8 cellular contexts compared by ENCODE assay signal in the genomic region with DNA sequence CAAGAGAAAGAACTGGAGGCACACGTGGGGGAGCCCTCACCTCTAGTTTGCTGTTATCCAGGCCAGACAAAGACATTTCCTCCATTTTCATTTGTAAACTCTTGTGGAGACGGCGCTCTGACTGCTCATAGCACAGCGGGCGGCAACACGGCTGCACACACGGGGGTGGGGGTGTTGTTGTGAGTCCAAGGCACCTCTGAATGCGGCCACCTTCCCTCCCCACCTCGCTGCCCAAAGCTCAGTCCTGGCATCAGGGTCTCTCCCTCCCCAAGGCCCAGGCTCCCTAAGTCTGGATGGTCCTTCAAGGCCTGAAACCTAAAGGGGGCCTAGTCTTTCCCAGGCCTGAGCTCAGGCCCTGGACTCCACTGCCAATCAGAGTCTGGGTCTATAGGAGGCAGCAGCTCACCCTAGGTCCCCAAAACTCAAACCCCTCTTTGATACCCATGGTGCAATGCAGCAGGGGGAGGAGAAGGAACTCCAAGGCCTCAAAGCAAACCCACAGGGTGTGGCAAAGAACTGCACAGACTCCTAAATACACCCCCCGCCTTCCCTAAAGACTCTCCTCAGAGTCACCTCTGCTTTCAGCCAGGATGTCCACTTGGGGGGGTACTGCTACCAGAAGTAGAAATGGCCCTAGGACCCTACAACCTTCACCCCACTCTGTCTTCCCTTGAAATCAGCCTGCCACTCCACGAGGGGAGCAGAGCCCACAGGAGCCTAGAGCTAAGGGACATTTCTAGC. TPM values are rescaled to one million over a fixed set of nuclear protein-coding genes. Genes with fewer than 3 reads are reported as not detected.
DNase-seq lines count a peak whose midpoint lies in the region; ATAC-seq and TF ChIP-seq lines count a peak whose summit lies in the region.

No MANE protein-coding gene starts in this region.

- CTCF ChIA-PET in mammary epithelial cell (lab: Charles Lee; ENCODE audit: low non-redundant PET) = no interaction called here

- peak overlapping the region; percentile 76 for H2AFZ ChIP-seq in mammary epithelial cell (ENCODE audit: low read depth, low read length)

- TF ChIP-seq CTCF in mammary epithelial cell (conservative IDR thresholded peaks at IDR 0.05 in 1 of 2, IDR thresholded peaks at IDR 0.05 in 1 of 2; ENCODE audit: extremely low read depth in 1 of 2, insufficient read depth in 1 of 2, low read depth in 1 of 2, low read length in 2 of 2) (peak in 1 of 2 donors; percentile 39), right lobe of liver (IDR thresholded peaks at IDR 0.05) (no peak), thoracic aorta (IDR thresholded peaks at IDR 0.05) (no peak)

- H3K4me1 ChIP-seq in SJCRH30 (0 out of 2 replicates have a peak, but pooled peaks cover 3% of the 10 kb centered on the region), mammary epithelial cell (ENCODE audit: insufficient read depth, low read length) (peaks cover 26% of the 10 kb centered on the region), right lobe of liver (peaks cover 0 to 3% (median 0%) of the 10 kb centered on the region in 4 donors), thoracic aorta (ENCODE audit: control insufficient read depth in 1 of 2, low read depth in 2 of 2) (peaks cover 12 to 29% of the 10 kb centered on the region in 2 donors)

- BruUV-seq in mammary epithelial cell (replicated peaks; lab: Mats Ljungman, UMichigan) = no TSS peak

- in situ Hi-C loops in GM18951 (cut with MboI; ENCODE audit: low sequenced_read_pairs, unreplicated experiment) (no loop called here), mammary epithelial cell (cut with MboI; ENCODE audit: low sequenced_read_pairs in 2 of 2) (loop anchor here in 1 of 2 donors (25.0 kb wide), 1 partner anchor 111 kb away; no protein-coding TSS in a partner anchor)

- WGBS in mammary epithelial cell (ENCODE audit: low coverage, missing lambda C conversion rate) = 52% methylated on average over 10 of the region's 11 CpGs
- 26% methylated on average over 3 of the region's 11 CpGs for WGBS in right lobe of liver (ENCODE audit: insufficient coverage, low coverage, low lambda C conversion rate, missing lambda C conversion rate)

- H3K27me3 ChIP-seq in SJCRH30 (no peaks in the 10 kb centered on the region), mammary epithelial cell (ENCODE audit: insufficient read depth, low read length) (no peaks in the 10 kb centered on the region), right lobe of liver (no peaks in the 10 kb centered on the region), thoracic aorta (replicated peaks; ENCODE audit: insufficient read depth) (no peaks in the 10 kb centered on the region)

- peak overlapping the region; percentile 72 for H3K4me2 ChIP-seq in mammary epithelial cell (ENCODE audit: insufficient read depth, low read depth, low read length)

- ATAC-seq in right lobe of liver (no peak), thoracic aorta (ENCODE audit: insufficient number of reproducible peaks, low FRiP score, low read depth) (no peak), GM18502 (IDR thresholded peaks at IDR 0.05; ENCODE audit: poor library complexity, unreplicated experiment) (no peak), GM18907 (IDR thresholded peaks at IDR 0.05; ENCODE audit: unreplicated experiment) (no peak)

- peak overlapping the region; percentile 67 for H3K27ac ChIP-seq in SJCRH30
- peak overlapping the region; percentile 80 for H3K27ac ChIP-seq in mammary epithelial cell (ENCODE audit: insufficient read depth, low read depth, low read length)
- H3K27ac ChIP-seq in right lobe of liver = peak overlapping the region; percentile 90 to 96 (median 92)
- peak overlapping the region; percentile 93 to 95 for H3K27ac ChIP-seq in thoracic aorta

- peak overlapping the region; percentile 71 for H3K9ac ChIP-seq in mammary epithelial cell (ENCODE audit: insufficient read depth, low read length)

- H3K79me2 ChIP-seq in mammary epithelial cell (ENCODE audit: insufficient read depth, low read length) = peaks cover 50% of the 10 kb centered on the region

- dilution Hi-C loops in mammary epithelial cell (cut with HindIII; ENCODE audit: low sequenced_read_pairs) = no loop called here

- TF ChIP-seq POLR2A in GM18951 (IDR thresholded peaks at IDR 0.05; ENCODE audit: extremely low read depth, insufficient read depth, insufficient read length) (peak; percentile 53), right lobe of liver (IDR thresholded peaks at IDR 0.05) (peak; percentile 19)

- H3K9me3 ChIP-seq in SJCRH30 (replicated peaks) = no peaks in the 10 kb centered on the region
- no peaks in the 10 kb centered on the region for H3K9me3 ChIP-seq in mammary epithelial cell (replicated peaks; ENCODE audit: insufficient read depth, low read length)
- no peaks in the 10 kb centered on the region for H3K9me3 ChIP-seq in right lobe of liver
- H3K9me3 ChIP-seq in thoracic aorta = no peaks in the 10 kb centered on the region

- peak overlapping the region; percentile 99 for H3K4me3 ChIP-seq in SJCRH30
- peak overlapping the region; percentile 72 to 86 (median 75) for H3K4me3 ChIP-seq in mammary epithelial cell (replicated peaks in 1 of 3; ENCODE audit: insufficient read depth in 1 of 3, low read depth in 2 of 3, low read length in 3 of 3)
- peak overlapping the region; percentile 79 to 96 (median 83) for H3K4me3 ChIP-seq in right lobe of liver
- H3K4me3 ChIP-seq in thoracic aorta = peak overlapping the region; percentile 92

- intact Hi-C loops in mammary epithelial cell (cut with micrococcal nuclease) (loop anchor here (2.0 to 5.0 kb wide), 2 partner anchors 151 to 324 kb away; no protein-coding TSS in a partner anchor), right lobe of liver (cut with DNase I) (loop anchor here in 1 of 2 donors (10.0 kb wide), 1 partner anchor 63 kb away; no protein-coding TSS in a partner anchor)

- no peaks in the 10 kb centered on the region for H4K20me1 ChIP-seq in mammary epithelial cell (ENCODE audit: insufficient read depth, low read length)

- H3K36me3 ChIP-seq in SJCRH30 = peaks cover 21% of the 10 kb centered on the region
- H3K36me3 ChIP-seq in mammary epithelial cell (ENCODE audit: insufficient read depth, low read length) = peaks cover 13% of the 10 kb centered on the region
- peaks cover 0 to 37% (median 16%) of the 10 kb centered on the region in 4 donors for H3K36me3 ChIP-seq in right lobe of liver
- peaks cover 25% of the 10 kb centered on the region for H3K36me3 ChIP-seq in thoracic aorta

- DNase-seq in AG08396 (ENCODE audit: low spot score) = peak; percentile 67
- peak; percentile 51 to 55 for DNase-seq in SJCRH30
- peak; percentile 63 for DNase-seq in mammary epithelial cell
- no peak for DNase-seq in right lobe of liver
- DNase-seq in thoracic aorta (ENCODE audit: low spot score) = no peak

RNA-seq across cellular contexts. Expression of gene ATXN7L3, which starts 1.5 kb away (rescaled TPM):
- 59.7 and 62.4 TPM in 2 replicates for total RNA-seq in SJCRH30 (2014; rRNA removed; shearing (Covaris generic))
- total RNA-seq in mammary epithelial cell (10 to 100 TPM; 35.3 to 55.9 TPM), right lobe of liver (10 to 100 TPM; 20.3 to 26.8 (median 22.1) TPM), thoracic aorta (10 to 100 TPM; 46.5 to 55.8 TPM)
- polyA plus RNA-seq in mammary epithelial cell = 26.3 TPM
- polyA minus RNA-seq in mammary epithelial cell = 30.4 TPM

RNA-seq across cellular contexts. Expression of gene TMUB2, which starts 11.4 kb away (rescaled TPM):
- 27.8 and 29.6 TPM in 2 replicates for total RNA-seq in SJCRH30 (2014; rRNA removed; shearing (Covaris generic))
- total RNA-seq in mammary epithelial cell (10 to 100 TPM; 25.2 to 31.8 TPM), right lobe of liver (10 to 100 TPM; 13.8 to 18.0 (median 15.7) TPM), thoracic aorta (10 to 100 TPM; 20.4 to 42.8 TPM)
- 29.6 TPM for polyA plus RNA-seq in mammary epithelial cell
- 20.0 TPM for polyA minus RNA-seq in mammary epithelial cell

RNA-seq across cellular contexts. Expression of gene UBTF, which starts 21.3 kb away (rescaled TPM):
- total RNA-seq in SJCRH30 (2014; rRNA removed; shearing (Covaris generic)) = 76.6 and 78.9 TPM in 2 replicates
- total RNA-seq in mammary epithelial cell (10 to 100 TPM; 30.0 to 60.1 TPM), right lobe of liver (10 to 100 TPM; 22.3 to 35.9 (median 32.0) TPM), thoracic aorta (10 to 100 TPM; 48.2 to 55.4 TPM)
- 18.5 TPM for polyA plus RNA-seq in mammary epithelial cell
- polyA minus RNA-seq in mammary epithelial cell = 25.0 TPM

RNA-seq across cellular contexts. Expression of gene ASB16, which starts 27.6 kb away (rescaled TPM):
- not detected in 2 replicates for total RNA-seq in SJCRH30 (2014; rRNA removed; shearing (Covaris generic))
- not detected for total RNA-seq in mammary epithelial cell
- polyA plus RNA-seq in mammary epithelial cell = not detected
- polyA minus RNA-seq in mammary epithelial cell = not detected
- 1 to 10 TPM in 1 of 6 experiments, not detected in 5; 1.5 TPM for total RNA-seq in right lobe of liver
- total RNA-seq in thoracic aorta = 1 to 10 TPM; 2.3 to 3.9 TPM

RNA-seq across cellular contexts. Expression of gene HROB, which starts 56.4 kb away (rescaled TPM):
- total RNA-seq in SJCRH30 (2014; rRNA removed; shearing (Covaris generic)) = 10.0 and 11.1 TPM in 2 replicates
- 10 to 100 TPM in 1 of 2 donors, 1 to 10 TPM in 1; 3.0 to 10.3 TPM for total RNA-seq in mammary epithelial cell
- polyA plus RNA-seq in mammary epithelial cell = 9.9 TPM
- polyA minus RNA-seq in mammary epithelial cell = 49.6 TPM
- total RNA-seq in right lobe of liver = 1 to 10 TPM in 1 of 6 experiments, under 1 TPM in 5; 0.20 to 1.1 (median 0.40) TPM
- 1 to 10 TPM in 1 of 2 donors, under 1 TPM in 1; 0.85 to 2.6 TPM for total RNA-seq in thoracic aorta

Comparison
In these comparisons a context has a peak if more than half of its experiments do, and no peak if none do; other contexts are left out.
1. DNase-seq: peak in AG08396 (single experiment), SJCRH30 (2 of 2) and mammary epithelial cell (single experiment); none in right lobe of liver (0 of 3) and thoracic aorta (single experiment).
2. Peak in every context shown above with its lines, with median percentiles within 50 percentile points of each other: H3K27ac ChIP-seq and H3K4me3 ChIP-seq.